ENCODE assay signal across 14 cellular contexts in the genomic region with DNA sequence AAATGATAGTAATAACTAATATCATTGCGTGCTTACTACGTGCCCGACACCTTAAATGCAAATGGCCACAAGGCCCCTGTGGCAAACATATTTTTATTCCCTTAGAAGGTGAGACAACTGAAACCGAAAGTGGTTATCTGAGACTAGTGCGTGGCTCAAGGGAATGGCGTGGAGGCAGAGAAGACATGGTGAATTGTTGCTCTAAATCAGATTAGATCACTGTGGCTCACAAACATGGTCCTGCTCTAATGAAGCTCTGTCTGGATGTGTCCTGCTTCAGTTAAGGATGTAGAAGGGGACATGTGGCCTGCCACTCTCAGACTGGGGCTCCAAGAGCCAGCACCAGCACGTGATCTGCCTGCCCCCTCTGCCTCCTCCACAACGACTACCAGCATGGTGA.
DNase-seq lines count a peak whose midpoint lies in the region; TF ChIP-seq lines count a peak whose summit lies in the region.
"Had no signal": no experiment of that assay in that cellular context is flagged by ENCODE, and none has a peak within 500 bp of the region (broad histone marks: within the 10 kb centered on the region; RNA-seq: fewer than 3 reads in every experiment).

No MANE protein-coding gene starts in this region.

- intact Hi-C loops in dorsolateral prefrontal cortex (cut with DNase I) = no loop called here

- H3K27me3 ChIP-seq in MM.1S (replicated peaks; ENCODE audit: insufficient read depth, low read length) (no peaks in the 10 kb centered on the region), osteoblast (ENCODE audit: insufficient read depth, low read length) (no peaks in the 10 kb centered on the region), dorsolateral prefrontal cortex (no peaks in the 10 kb centered on the region)
- H3K27me3 ChIP-seq: BLaER1 had no signal

- TF ChIP-seq CTCF in MM.1S (IDR thresholded peaks at IDR 0.05; ENCODE audit: low read length) (no peak), osteoblast (IDR thresholded peaks at IDR 0.05; ENCODE audit: extremely low read depth, low read depth, low read length) (no peak), dorsolateral prefrontal cortex (IDR thresholded peaks at IDR 0.05 in 54 of 56, conservative IDR thresholded peaks at IDR 0.05 in 2 of 56; ENCODE audit: low read depth in 1 of 56, partially characterized antibody in 56 of 56) (no peak)

- no peak overlapping the region for H3K9ac ChIP-seq in MM.1S (ENCODE audit: low read length)
- H3K9ac ChIP-seq: BLaER1 had no signal

- no peaks in the 10 kb centered on the region for H3F3A ChIP-seq in MM.1S (ENCODE audit: insufficient read depth, low read length)

- H3K36me3 ChIP-seq in MM.1S (replicated peaks; ENCODE audit: insufficient read depth, low read length) = no peaks in the 10 kb centered on the region
- H3K36me3 ChIP-seq in osteoblast (ENCODE audit: insufficient read depth, low read length) = no peaks in the 10 kb centered on the region
- H3K36me3 ChIP-seq: BLaER1 had no signal

- H4K20me1 ChIP-seq in MM.1S (ENCODE audit: insufficient read depth, low read length) = no peaks in the 10 kb centered on the region
- H4K20me1 ChIP-seq in osteoblast (ENCODE audit: insufficient read depth, low read length) = no peaks in the 10 kb centered on the region
- H4K20me1 ChIP-seq: BLaER1 had no signal

- H3K9me2 ChIP-seq in MM.1S (replicated peaks; ENCODE audit: insufficient read depth, low read length) = no peaks in the 10 kb centered on the region

- H3K4me2 ChIP-seq in MM.1S (ENCODE audit: low read depth, low read length) = no peak overlapping the region; the same call in 1 of the 2 replicates
- peak overlapping the region; percentile 23 for H3K4me2 ChIP-seq in osteoblast (ENCODE audit: insufficient read depth, low read length)
- H3K4me2 ChIP-seq: A549, BLaER1 had no signal

- H3K9me3 ChIP-seq in MM.1S (replicated peaks; ENCODE audit: insufficient read depth, low read length) (no peaks in the 10 kb centered on the region), osteoblast (ENCODE audit: low read depth, low read length) (no peaks in the 10 kb centered on the region)
- H3K9me3 ChIP-seq: A549, BLaER1 had no signal

- H3K79me2 ChIP-seq in MM.1S (ENCODE audit: low read length) (no peaks in the 10 kb centered on the region), osteoblast (ENCODE audit: insufficient read depth, low read length) (no peaks in the 10 kb centered on the region)

- 0 out of 2 replicates have a peak, but pooled peaks cover 8% of the 10 kb centered on the region for H3K4me1 ChIP-seq in MM.1S (ENCODE audit: low read length)
- H3K4me1 ChIP-seq in osteoblast (ENCODE audit: insufficient read depth, low read length) = no peaks in the 10 kb centered on the region
- H3K4me1 ChIP-seq: A549 had no signal

- H3K4me3 ChIP-seq in MM.1S (ENCODE audit: low read length) = no peak overlapping the region
- H3K4me3 ChIP-seq in osteoblast (ENCODE audit: insufficient read depth, low read length) = no peak overlapping the region
- H3K4me3 ChIP-seq in dorsolateral prefrontal cortex = no peak overlapping the region
- H3K4me3 ChIP-seq: A549, BLaER1 had no signal

- H2AFZ ChIP-seq in MM.1S (ENCODE audit: low read length) (no peak overlapping the region), osteoblast (ENCODE audit: low read length) (no peak overlapping the region)

- peak; percentile 31 for DNase-seq in NCI-H2029 treated with DMSO at 0.1 percent for 48 hours (lab: John Stamatoyannopoulos, UW)
- no peak for DNase-seq in NCI-H2029 (lab: John Stamatoyannopoulos, UW)
- DNase-seq in MM.1S = peak; percentile 12
- DNase-seq in RPMI7951 (ENCODE audit: low read depth) = peak; percentile 17
- DNase-seq in osteoblast (ENCODE audit: insufficient read length, low spot score, missing footprints) = no peak
- DNase-seq in anterior cingulate cortex (lab: John Stamatoyannopoulos, UW) = no peak
- no peak for DNase-seq in DMS 273 (lab: John Stamatoyannopoulos, UW; ENCODE audit: unreplicated experiment)
- no peak for DNase-seq in dorsolateral prefrontal cortex
- DNase-seq: CD4-positive, alpha-beta memory T cell; DMS79 treated with DMSO at 0.1 percent for 48 hours; H9 had no signal

- H3K27ac ChIP-seq in MM.1S (ENCODE audit: low read length) (no peak overlapping the region), osteoblast (ENCODE audit: low read depth, low read length) (no peak overlapping the region), dorsolateral prefrontal cortex (no peak overlapping the region)
- H3K27ac ChIP-seq: 22Rv1, A549, BLaER1 had no signal

Comparison
In these comparisons a context has a peak if more than half of its experiments do, and no peak if none do; other contexts are left out.
1. DNase-seq: peak in NCI-H2029 treated with DMSO at 0.1 percent for 48 hours (single experiment), MM.1S (single experiment) and RPMI7951 (single experiment); none in NCI-H2029 (single experiment), osteoblast (single experiment), anterior cingulate cortex (0 of 58), DMS 273 (single experiment) and dorsolateral prefrontal cortex (0 of 10).